Comparison of ENCODE assay signal across 12 cellular contexts in genomic region chr7:19677201-19677600, GRCh38. TPM values are rescaled to one million over a fixed set of nuclear protein-coding genes. Genes with fewer than 3 reads are reported as not detected.
A peak's percentile ranks its signal among the peaks of the same experiment; 100 is the strongest.
DNase-seq lines count a peak whose midpoint lies in the region; ATAC-seq and TF ChIP-seq lines count a peak whose summit lies in the region.
"Had no signal": no experiment of that assay in that cellular context is flagged by ENCODE, and none has a peak within 500 bp of the region (broad histone marks: within the 10 kb centered on the region; RNA-seq: fewer than 3 reads in every experiment).

No MANE protein-coding gene starts in this region.

- no peak overlapping the region for H3K9ac ChIP-seq in Karpas-422 (ENCODE audit: low read length)

- in situ Hi-C loops in GM13976 (cut with MboI; ENCODE audit: low sequenced_read_pairs, unreplicated experiment): no loop called here

- no peak overlapping the region for H3K4me2 ChIP-seq in Karpas-422 (ENCODE audit: low read depth, low read length, poor library complexity, severe bottlenecking)

- no peaks in the 10 kb centered on the region for H3K36me3 ChIP-seq in Karpas-422 (ENCODE audit: insufficient read depth, low read length)
- H3K36me3 ChIP-seq: thoracic aorta had no signal

- no peaks in the 10 kb centered on the region for H3K9me3 ChIP-seq in Karpas-422 (ENCODE audit: low read length)
- H3K9me3 ChIP-seq: thoracic aorta had no signal

- H3K79me2 ChIP-seq in Karpas-422 (ENCODE audit: low read length): no peaks in the 10 kb centered on the region

- peaks cover 5% of the 10 kb centered on the region for H3K4me1 ChIP-seq in Karpas-422 (ENCODE audit: low read length)

- DNase-seq in EH (ENCODE audit: low read depth): peak; percentile 2
- DNase-seq in UCSD-AML1 (lab: John Stamatoyannopoulos, UW; ENCODE audit: unreplicated experiment): peak; percentile 9
- no peak for DNase-seq in Karpas-422
- no peak for DNase-seq in GM13976 (ENCODE audit: low spot score)
- no peak for DNase-seq in NCI-H2081 (lab: John Stamatoyannopoulos, UW)
- no peak for DNase-seq in activated T-cell treated with anti-CD3 and anti-CD28 coated beads, Interleukin-2, amount 50 U/mL, for 48 hours
- DNase-seq: mesendoderm, NCI-H1417 had no signal

- no peak overlapping the region for H2AFZ ChIP-seq in Karpas-422 (ENCODE audit: low read length)

- H3K9me2 ChIP-seq in Karpas-422 (replicated peaks; ENCODE audit: insufficient read depth, low read length): no peaks in the 10 kb centered on the region

- H3K27ac ChIP-seq in Karpas-422 (ENCODE audit: low read length): no peak overlapping the region
- H3K27ac ChIP-seq: C4-2B, thoracic aorta had no signal

- H3K27me3 ChIP-seq in Karpas-422 (ENCODE audit: low read length): no peaks in the 10 kb centered on the region

- ATAC-seq in GM21528 (IDR thresholded peaks at IDR 0.05; ENCODE audit: low FRiP score, unreplicated experiment) (peak; percentile 95), HG03469 (IDR thresholded peaks at IDR 0.05; ENCODE audit: unreplicated experiment) (peak; percentile 89)

- H4K20me1 ChIP-seq in Karpas-422 (ENCODE audit: insufficient read depth, low read depth, low read length): no peaks in the 10 kb centered on the region

- TF ChIP-seq CTCF in GM13976 (IDR thresholded peaks at IDR 0.05; ENCODE audit: borderline replicate concordance, control extremely low read depth, extremely low read depth, insufficient read depth, missing control alignments): no peak

- H3K4me3 ChIP-seq in Karpas-422 (ENCODE audit: low read length): no peak overlapping the region
- H3K4me3 ChIP-seq: thoracic aorta had no signal

RNA-seq across cellular contexts. Expression of gene POLR1F, which starts 31.6 kb away (rescaled TPM):
- total RNA-seq in Karpas-422 (2014; rRNA removed; shearing (Covaris generic); ENCODE audit: low replicate concordance): 11.2 and 21.1 TPM in 2 replicates

Comparison
In these comparisons a context has a peak if more than half of its experiments do, and no peak if none do; other contexts are left out.
1. DNase-seq: peak in EH (single experiment) and UCSD-AML1 (single experiment); none in Karpas-422 (single experiment), GM13976 (single experiment), NCI-H2081 (0 of 2) and activated T-cell treated with anti-CD3 and anti-CD28 coated beads, Interleukin-2, amount 50 U/mL, for 48 hours (0 of 2).